ENCODE assay signal across 9 cellular contexts in the genomic region with DNA sequence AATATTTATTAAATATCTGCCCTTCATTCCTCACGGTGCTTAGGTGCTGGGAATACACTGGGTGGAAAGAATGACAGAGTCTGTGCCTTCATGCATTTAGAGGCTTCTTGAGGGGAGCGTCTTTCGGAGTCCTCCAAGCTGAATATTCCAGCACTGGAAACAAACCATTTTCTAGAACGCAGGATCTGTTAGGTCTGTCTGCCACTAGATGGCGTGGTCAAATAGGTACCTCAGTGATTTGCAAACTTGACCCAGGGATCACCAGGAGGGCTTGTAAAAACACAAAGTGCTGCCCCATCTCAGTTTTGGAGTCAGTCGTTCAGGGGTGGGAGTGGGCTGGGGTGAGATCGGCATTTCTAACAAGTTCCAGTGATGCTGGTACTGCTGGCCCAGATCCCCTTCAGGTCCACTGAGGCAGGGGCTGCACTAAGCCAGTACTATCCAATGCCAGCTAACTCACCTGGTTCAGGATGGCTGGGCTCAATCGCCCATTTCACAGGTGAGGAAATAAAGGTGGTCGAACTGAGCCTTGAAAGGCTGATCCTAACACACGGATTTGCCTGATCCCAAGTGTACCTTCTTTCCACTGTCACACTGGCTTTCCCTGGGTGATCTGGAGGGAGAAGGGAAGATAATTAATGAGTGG. TPM values are rescaled to one million over a fixed set of nuclear protein-coding genes. Genes with fewer than 3 reads are reported as not detected.
DNase-seq lines count a peak whose midpoint lies in the region; ATAC-seq and TF ChIP-seq lines count a peak whose summit lies in the region.
"Had no signal": no experiment of that assay in that cellular context is flagged by ENCODE, and none has a peak within 500 bp of the region (broad histone marks: within the 10 kb centered on the region; RNA-seq: fewer than 3 reads in every experiment).

No MANE protein-coding gene starts in this region.

- no peak overlapping the region for H4K91ac ChIP-seq in mesenchymal stem cell (ENCODE audit: low read length)

- H3K4me3 Mint-ChIP-seq in chondrocyte (ENCODE audit: unreplicated experiment): peak overlapping the region; percentile 16
- no peak overlapping the region for H3K4me3 Mint-ChIP-seq in CD4-positive, alpha-beta T cell
- H3K4me3 Mint-ChIP-seq: stimulated activated naive CD8-positive, alpha-beta T cell treated with anti-CD3 and anti-CD28 coated beads, Interleukin-15, Interleukin-2, amounts not matched to agents 100 ng/mL and 50 ng/mL, for 24 hours had no signal

- TF ChIP-seq CTCF in 22Rv1 (IDR thresholded peaks at IDR 0.05) (peak; percentile 88), chondrocyte (IDR thresholded peaks at IDR 0.05) (peak; percentile 83)
- no peak for TF ChIP-seq CTCF in CD4-positive, alpha-beta T cell (IDR thresholded peaks at IDR 0.05)

- no peak overlapping the region for H3K4me3 ChIP-seq in mesenchymal stem cell (ENCODE audit: insufficient read depth in 1 of 2, low read depth in 1 of 2, low read length in 2 of 2)

- ATAC-seq in GM21367 (IDR thresholded peaks at IDR 0.05; ENCODE audit: unreplicated experiment) (no peak), HG03565 (IDR thresholded peaks at IDR 0.05; ENCODE audit: unreplicated experiment) (no peak)
- no peak for ATAC-seq in CD4-positive, alpha-beta T cell (ENCODE audit: poor library complexity)

- no peaks in the 10 kb centered on the region for H3K36me3 ChIP-seq in mesenchymal stem cell (ENCODE audit: control insufficient read depth in 1 of 2, insufficient read depth in 2 of 2, low read depth in 1 of 2, low read length in 2 of 2)

- intact Hi-C loops in CD4-positive, alpha-beta T cell (cut with DNase I, micrococcal nuclease): no loop called here

- H3K9ac ChIP-seq in mesenchymal stem cell (ENCODE audit: low read length): no peak overlapping the region

- H3K4ac ChIP-seq in mesenchymal stem cell (ENCODE audit: low read depth in 1 of 2, low read length in 2 of 2): no peak overlapping the region

- no peak overlapping the region for H2BK15ac ChIP-seq in mesenchymal stem cell (ENCODE audit: low read depth, poor library complexity, severe bottlenecking)

- peaks cover 5% of the 10 kb centered on the region for H3K36me3 Mint-ChIP-seq in chondrocyte (ENCODE audit: low read depth)
- no peaks in the 10 kb centered on the region for H3K36me3 Mint-ChIP-seq in CD4-positive, alpha-beta T cell (ENCODE audit: low read depth)

- no peak overlapping the region for H3K18ac ChIP-seq in mesenchymal stem cell (ENCODE audit: low read depth in 1 of 2, low read length in 2 of 2)

- H2BK12ac ChIP-seq in mesenchymal stem cell (ENCODE audit: low read length in 2 of 2): no peak overlapping the region

- no peak overlapping the region for H2BK120ac ChIP-seq in mesenchymal stem cell (ENCODE audit: low read depth, low read length)

- H3K23ac ChIP-seq in mesenchymal stem cell (ENCODE audit: low read length in 2 of 2): no peak overlapping the region

- no peak overlapping the region for H3K14ac ChIP-seq in mesenchymal stem cell (ENCODE audit: low read length in 2 of 2)

- peak overlapping the region; percentile 29 for H3K4me2 ChIP-seq in mesenchymal stem cell (ENCODE audit: low read length, poor library complexity, severe bottlenecking)

- CTCF ChIA-PET in CD4-positive, alpha-beta T cell (lab: Charles Lee): no interaction called here

- H3K27ac ChIP-seq in 22Rv1 (no peak overlapping the region), mesenchymal stem cell (ENCODE audit: low read length, poor library complexity, severe bottlenecking) (peak overlapping the region; percentile 67)
- no peak overlapping the region for H3K27ac ChIP-seq in CD4-positive, alpha-beta T cell (ENCODE audit: low read depth, low read length)

- no peak overlapping the region for H2AFZ ChIP-seq in mesenchymal stem cell (ENCODE audit: low read depth, low read length)

- H4K8ac ChIP-seq in mesenchymal stem cell (ENCODE audit: low read length): no peak overlapping the region

- H3K9me3 ChIP-seq in mesenchymal stem cell (ENCODE audit: control insufficient read depth, low read length): no peaks in the 10 kb centered on the region
- no peaks in the 10 kb centered on the region for H3K9me3 ChIP-seq in CD4-positive, alpha-beta T cell (ENCODE audit: control insufficient read depth, low read length)

- 54% methylated on average over 10 of the region's 10 CpGs for WGBS in mesenchymal stem cell

- H3K27me3 Mint-ChIP-seq in chondrocyte (ENCODE audit: low read depth): no peaks in the 10 kb centered on the region
- peaks cover 52% of the 10 kb centered on the region for H3K27me3 Mint-ChIP-seq in CD4-positive, alpha-beta T cell

- peak overlapping the region; percentile 87 for H3K27ac Mint-ChIP-seq in chondrocyte (ENCODE audit: unreplicated experiment)
- H3K27ac Mint-ChIP-seq in CD4-positive, alpha-beta T cell: no peak overlapping the region
- H3K27ac Mint-ChIP-seq: stimulated activated naive CD8-positive, alpha-beta T cell treated with anti-CD3 and anti-CD28 coated beads, Interleukin-15, Interleukin-2, amounts not matched to agents 100 ng/mL and 50 ng/mL, for 24 hours had no signal

- peaks cover 6% of the 10 kb centered on the region for H3K9me3 Mint-ChIP-seq in chondrocyte (ENCODE audit: low read depth)
- no peaks in the 10 kb centered on the region for H3K9me3 Mint-ChIP-seq in CD4-positive, alpha-beta T cell
- H3K9me3 Mint-ChIP-seq: stimulated activated naive CD8-positive, alpha-beta T cell treated with anti-CD3 and anti-CD28 coated beads, Interleukin-15, Interleukin-2, amounts not matched to agents 100 ng/mL and 50 ng/mL, for 24 hours had no signal

- H2AK5ac ChIP-seq in mesenchymal stem cell (ENCODE audit: low read length, severe bottlenecking): peak overlapping the region; percentile 37

- H3K4me1 ChIP-seq in mesenchymal stem cell (ENCODE audit: control insufficient read depth, insufficient read depth, low read depth, low read length): peaks cover 20% of the 10 kb centered on the region

- H3K79me1 ChIP-seq in mesenchymal stem cell (replicated peaks; ENCODE audit: low read length, poor library complexity, severe bottlenecking): peaks cover 33% of the 10 kb centered on the region

- H2BK5ac ChIP-seq in mesenchymal stem cell (ENCODE audit: low read depth, low read length, poor library complexity, severe bottlenecking): no peak overlapping the region

- H3K4me1 Mint-ChIP-seq in chondrocyte (ENCODE audit: low read depth): peaks cover 45% of the 10 kb centered on the region
- no peaks in the 10 kb centered on the region for H3K4me1 Mint-ChIP-seq in CD4-positive, alpha-beta T cell (ENCODE audit: low read depth)

- DNase-seq in GM04504 (ENCODE audit: low read depth) (peak; percentile 31), NCI-H526 (lab: John Stamatoyannopoulos, UW) (peak; percentile 12 to 71), chondrocyte (ENCODE audit: low spot score) (no peak), mesenchymal stem cell (peak; percentile 48)
- no peak for DNase-seq in CD4-positive, alpha-beta T cell

- H3K27me3 ChIP-seq in mesenchymal stem cell (ENCODE audit: control insufficient read depth in 1 of 2, insufficient read depth in 1 of 2, low read length in 2 of 2): peaks cover 0 to 13% of the 10 kb centered on the region in 2 experiments
- H3K27me3 ChIP-seq in CD4-positive, alpha-beta T cell (ENCODE audit: control insufficient read depth, insufficient read depth, low read length): peaks cover 10% of the 10 kb centered on the region

- POLR2A ChIA-PET in CD4-positive, alpha-beta T cell (lab: Charles Lee): no interaction called here

RNA-seq across cellular contexts. Expression of a gene that starts 14.8 kb away (rescaled TPM):
- total RNA-seq in chondrocyte: 20.2 to 30.7 TPM (median 22.3 TPM) in 3 replicates
- polyA plus RNA-seq in mesenchymal stem cell (2013, experiment 1 of 2): 1.8 TPM
- 1.3 TPM for polyA plus RNA-seq in mesenchymal stem cell (2013, experiment 2 of 2)
- not detected for total RNA-seq in CD4-positive, alpha-beta T cell

Comparison
In these comparisons a context has a peak if more than half of its experiments do, and no peak if none do; other contexts are left out.
1. DNase-seq: peak in GM04504 (single experiment), NCI-H526 (2 of 2) and mesenchymal stem cell (single experiment); none in chondrocyte (single experiment) and CD4-positive, alpha-beta T cell (0 of 10).
2. RNA of a gene that starts 14.8 kb away (total RNA-seq): 20.2 to 30.7 TPM in chondrocyte; not detected in CD4-positive, alpha-beta T cell; every median in the first group is over 10 times any median in the second.